ENCODE assay signal across 9 cellular contexts in the genomic region with DNA sequence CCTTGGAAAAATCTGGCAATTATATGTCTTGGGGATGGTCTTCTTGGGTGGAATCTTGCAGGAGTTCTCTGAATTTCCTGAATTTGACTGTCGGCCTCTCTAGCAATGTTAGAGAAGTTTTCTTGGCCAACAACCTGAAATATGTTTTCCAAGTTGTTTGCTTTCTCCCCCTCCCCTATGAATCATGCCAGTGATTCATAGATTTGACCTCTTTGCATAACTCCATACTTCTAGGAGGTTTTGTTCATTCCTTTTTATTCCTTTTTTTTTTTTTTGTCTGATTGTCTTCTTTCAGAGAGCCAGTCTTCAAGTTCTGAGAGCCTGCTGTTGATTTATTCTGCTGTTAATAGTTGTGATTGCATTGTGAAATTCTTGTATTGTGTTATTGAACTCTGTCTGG. TPM values are rescaled to one million over a fixed set of nuclear protein-coding genes. Genes with fewer than 3 reads are reported as not detected.
DNase-seq lines count a peak whose midpoint lies in the region; ATAC-seq and TF ChIP-seq lines count a peak whose summit lies in the region.
"Had no signal": no experiment of that assay in that cellular context is flagged by ENCODE, and none has a peak within 500 bp of the region (broad histone marks: within the 10 kb centered on the region; RNA-seq: fewer than 3 reads in every experiment).

No MANE protein-coding gene starts in this region.

- DNase-seq in HCT116 (ENCODE audit: low read depth, low spot score) (no peak), RPMI7951 (ENCODE audit: low read depth) (peak; percentile 45), fibroblast of lung (ENCODE audit: low read depth in 2 of 2) (peak; percentile 90 to 91), thoracic aorta (ENCODE audit: low spot score) (no peak), stomach (no peak), T-helper 1 cell (no peak)
- DNase-seq: activated T-cell treated with anti-CD3 and anti-CD28 coated beads, Interleukin-2, amount 50 U/mL, for 4 hours; lower lobe of right lung had no signal

- H3K4me3 ChIP-seq in HCT116 (replicated peaks in 1 of 2; ENCODE audit: low read depth in 1 of 2, low read length in 2 of 2) (no peak overlapping the region), fibroblast of lung (replicated peaks in 1 of 4; ENCODE audit: control extremely low read depth in 1 of 4, insufficient read depth in 1 of 4, low read depth in 3 of 4, low read length in 4 of 4) (no peak overlapping the region), thoracic aorta (no peak overlapping the region), stomach (no peak overlapping the region)
- H3K4me3 ChIP-seq: lower lobe of right lung had no signal

- H3K27me3 ChIP-seq in HCT116 (ENCODE audit: insufficient read depth, low read length) (no peaks in the 10 kb centered on the region), fibroblast of lung (ENCODE audit: control insufficient read depth, insufficient read depth, low read length) (no peaks in the 10 kb centered on the region), thoracic aorta (replicated peaks; ENCODE audit: insufficient read depth) (no peaks in the 10 kb centered on the region), stomach (no peaks in the 10 kb centered on the region)

- peak overlapping the region; percentile 32 for H3K4me2 ChIP-seq in HCT116 (ENCODE audit: low read length)
- H3K4me2 ChIP-seq in fibroblast of lung (ENCODE audit: extremely low read depth, insufficient read depth, low read length): no peak overlapping the region

- no peak for TF ChIP-seq EP300 in stomach (IDR thresholded peaks at IDR 0.05)

- H3K4me1 ChIP-seq in HCT116 (ENCODE audit: control insufficient read depth in 1 of 2, insufficient read depth in 2 of 2, low read length in 2 of 2) (peaks cover 0 to 6% of the 10 kb centered on the region in 2 experiments; a peak in 2 of 4 replicates), fibroblast of lung (ENCODE audit: control insufficient read depth, extremely low read depth, insufficient read depth, low read length) (peaks cover 2% of the 10 kb centered on the region), thoracic aorta (ENCODE audit: control insufficient read depth in 1 of 2, low read depth in 2 of 2) (no peaks in the 10 kb centered on the region), stomach (peaks cover 0 to 4% (median 0%) of the 10 kb centered on the region in 4 donors)

- CTCF ChIA-PET in HCT116 (lab: Charles Lee): no interaction called here

- H3K79me2 ChIP-seq in HCT116 (ENCODE audit: insufficient read depth, low read length) (no peaks in the 10 kb centered on the region), fibroblast of lung (ENCODE audit: control insufficient read depth, insufficient read depth, low read length) (no peaks in the 10 kb centered on the region)

- no TSS peak for BruUV-seq in HCT116 (replicated peaks; lab: Mats Ljungman, UMichigan)

- no peaks in the 10 kb centered on the region for H3K9me3 ChIP-seq in HCT116 (ENCODE audit: control insufficient read depth in 1 of 2, insufficient read depth in 1 of 2, low read depth in 1 of 2, low read length in 2 of 2)
- no peaks in the 10 kb centered on the region for H3K9me3 ChIP-seq in fibroblast of lung (ENCODE audit: control insufficient read depth, insufficient read depth, low read depth, low read length)
- H3K9me3 ChIP-seq in thoracic aorta: no peaks in the 10 kb centered on the region
- no peaks in the 10 kb centered on the region for H3K9me3 ChIP-seq in stomach
- H3K9me3 ChIP-seq: lower lobe of right lung had no signal

- RAD21 ChIA-PET in HCT116 (lab: Charles Lee; ENCODE audit: low non-redundant PET in 1 of 2, low total read pairs in 2 of 2, uncharacterized antibody in 2 of 2, unreplicated experiment in 2 of 2): no interaction called here

- H3K9me2 ChIP-seq in HCT116 (ENCODE audit: insufficient read depth): no peaks in the 10 kb centered on the region

- H3K9ac ChIP-seq in HCT116 (ENCODE audit: low read length): no peak overlapping the region
- H3K9ac ChIP-seq in fibroblast of lung (ENCODE audit: insufficient read depth, low read length): no peak overlapping the region

- no peak for TF ChIP-seq CTCF in HCT116 (IDR thresholded peaks at IDR 0.05 in 2 of 3, conservative IDR thresholded peaks at IDR 0.05 in 1 of 3; ENCODE audit: borderline replicate concordance in 1 of 3, insufficient read depth in 1 of 3, low read depth in 2 of 3, low read length in 2 of 3)
- no peak for TF ChIP-seq CTCF in fibroblast of lung (conservative IDR thresholded peaks at IDR 0.05 in 1 of 2, IDR thresholded peaks at IDR 0.05 in 1 of 2; ENCODE audit: low read depth in 1 of 2, low read length in 2 of 2)
- TF ChIP-seq CTCF in thoracic aorta (IDR thresholded peaks at IDR 0.05): no peak
- no peak for TF ChIP-seq CTCF in stomach (IDR thresholded peaks at IDR 0.05)

- TF ChIP-seq POLR2A in HCT116 (IDR thresholded peaks at IDR 0.05; ENCODE audit: borderline replicate concordance, extremely low read depth, insufficient read depth, insufficient read length) (no peak), stomach (IDR thresholded peaks at IDR 0.05) (no peak)

- no peaks in the 10 kb centered on the region for H3K36me3 ChIP-seq in HCT116 (ENCODE audit: control insufficient read depth in 1 of 2, insufficient read depth in 2 of 2, low read length in 2 of 2)
- H3K36me3 ChIP-seq in fibroblast of lung (ENCODE audit: control insufficient read depth, insufficient read depth, low read length): no peaks in the 10 kb centered on the region
- no peaks in the 10 kb centered on the region for H3K36me3 ChIP-seq in thoracic aorta
- H3K36me3 ChIP-seq in stomach: no peaks in the 10 kb centered on the region
- H3K36me3 ChIP-seq: lower lobe of right lung had no signal

- no peak for TF ChIP-seq RAD21 in HCT116 (IDR thresholded peaks at IDR 0.05; ENCODE audit: low read depth)

- ATAC-seq in HCT116 (no peak), thoracic aorta (ENCODE audit: insufficient number of reproducible peaks, low FRiP score, low read depth) (peak; percentile 43), GM18909 (IDR thresholded peaks at IDR 0.05; ENCODE audit: poor library complexity, unreplicated experiment) (no peak)
- ATAC-seq: activated T-cell treated with anti-CD3 and anti-CD28 coated beads, Interleukin-2, amount 50 U/mL, for 4 hours; lower lobe of right lung had no signal

- 59 to 73% (median 69%) methylated on average over 1 of the region's 1 CpG for WGBS in stomach, 5 donors

- intact Hi-C loops in HCT116 (cut with micrococcal nuclease) (loop anchor here (10.0 kb wide), 1 partner anchor 57 kb away; a partner anchor contains a TSS), stomach (cut with DNase I; ENCODE audit: low total_unique reads) (no loop called here)

- POLR2A ChIA-PET in HCT116 (lab: Charles Lee): no interaction called here

- H3K27ac ChIP-seq in HCT116 (ENCODE audit: low read depth, low read length): no peak overlapping the region
- no peak overlapping the region for H3K27ac ChIP-seq in fibroblast of lung (ENCODE audit: insufficient read depth, low read length)
- no peak overlapping the region for H3K27ac ChIP-seq in thoracic aorta
- H3K27ac ChIP-seq in stomach: no peak overlapping the region
- H3K27ac ChIP-seq: lower lobe of right lung had no signal

- H4K20me1 ChIP-seq in HCT116 (ENCODE audit: insufficient read depth) (no peaks in the 10 kb centered on the region), fibroblast of lung (ENCODE audit: control insufficient read depth, extremely low read depth, insufficient read depth, low read length) (no peaks in the 10 kb centered on the region)

- H2AFZ ChIP-seq in HCT116 (ENCODE audit: low read depth, low read length, poor library complexity, severe bottlenecking) (no peak overlapping the region), fibroblast of lung (ENCODE audit: low read length) (no peak overlapping the region)

TF ChIP-seq in HCT116, 20 proteins besides CTCF, POLR2A, EP300 and RAD21:
- TF ChIP-seq EZH2 (IDR thresholded peaks at IDR 0.05) (no peak), ELF1 (IDR thresholded peaks at IDR 0.05; ENCODE audit: borderline replicate concordance, low read depth) (no peak), FOSL1 (IDR thresholded peaks at IDR 0.05; ENCODE audit: low read depth) (peak; percentile 44), EZH2phosphoT487 (IDR thresholded peaks at IDR 0.05; ENCODE audit: borderline replicate concordance) (no peak), CBX3 (IDR thresholded peaks at IDR 0.05; ENCODE audit: low read depth) (no peak), SP1 (IDR thresholded peaks at IDR 0.05; ENCODE audit: low read depth) (no peak), JUND (IDR thresholded peaks at IDR 0.05) (peak; percentile 28; the same call in 1 of the 2 replicates), POLR2AphosphoS5 (IDR thresholded peaks at IDR 0.05; ENCODE audit: low read depth, low read length) (no peak)
- TF ChIP-seq, protein P1, sequence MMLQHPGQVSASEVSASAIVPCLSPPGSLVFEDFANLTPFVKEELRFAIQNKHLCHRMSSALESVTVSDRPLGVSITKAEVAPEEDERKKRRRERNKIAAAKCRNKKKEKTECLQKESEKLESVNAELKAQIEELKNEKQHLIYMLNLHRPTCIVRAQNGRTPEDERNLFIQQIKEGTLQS (IDR thresholded peaks at IDR 0.05): no peak

RNA-seq across cellular contexts. Expression of a gene that starts 56.7 kb away (rescaled TPM):
- 44.1 TPM for total RNA-seq in HCT116 (2021; ENCODE audit: unreplicated experiment)
- 18.8 and 21.0 TPM in 2 replicates for polyA plus RNA-seq in HCT116 (2012)
- total RNA-seq in RPMI7951 (2014; rRNA removed; shearing (Covaris generic)): 49.6 and 50.3 TPM in 2 replicates
- 36.2 and 54.2 TPM in 2 replicates for total RNA-seq in fibroblast of lung
- polyA plus RNA-seq in fibroblast of lung: 26.7 and 35.9 TPM in 2 replicates
- polyA plus RNA-seq in fibroblast of lung (2012): 17.2 and 21.2 TPM in 2 replicates
- 70.3 and 73.4 TPM in 2 replicates for polyA minus RNA-seq in fibroblast of lung (ENCODE audit: low replicate concordance)
- 10 to 100 TPM; 33.9 to 58.8 TPM for total RNA-seq in thoracic aorta
- total RNA-seq in stomach: 10 to 100 TPM; 10.5 to 82.8 (median 22.8) TPM
- polyA plus RNA-seq in stomach: 1 to 10 TPM; 5.7 to 8.4 (median 7.2) TPM

Comparison
In these comparisons a context has a peak if more than half of its experiments do, and no peak if none do; other contexts are left out.
1. DNase-seq: peak in RPMI7951 (single experiment) and fibroblast of lung (2 of 2); none in HCT116 (single experiment), thoracic aorta (single experiment), stomach (single experiment) and T-helper 1 cell (0 of 5).